1 cellular context compared by ENCODE assay signal in the genomic region with DNA sequence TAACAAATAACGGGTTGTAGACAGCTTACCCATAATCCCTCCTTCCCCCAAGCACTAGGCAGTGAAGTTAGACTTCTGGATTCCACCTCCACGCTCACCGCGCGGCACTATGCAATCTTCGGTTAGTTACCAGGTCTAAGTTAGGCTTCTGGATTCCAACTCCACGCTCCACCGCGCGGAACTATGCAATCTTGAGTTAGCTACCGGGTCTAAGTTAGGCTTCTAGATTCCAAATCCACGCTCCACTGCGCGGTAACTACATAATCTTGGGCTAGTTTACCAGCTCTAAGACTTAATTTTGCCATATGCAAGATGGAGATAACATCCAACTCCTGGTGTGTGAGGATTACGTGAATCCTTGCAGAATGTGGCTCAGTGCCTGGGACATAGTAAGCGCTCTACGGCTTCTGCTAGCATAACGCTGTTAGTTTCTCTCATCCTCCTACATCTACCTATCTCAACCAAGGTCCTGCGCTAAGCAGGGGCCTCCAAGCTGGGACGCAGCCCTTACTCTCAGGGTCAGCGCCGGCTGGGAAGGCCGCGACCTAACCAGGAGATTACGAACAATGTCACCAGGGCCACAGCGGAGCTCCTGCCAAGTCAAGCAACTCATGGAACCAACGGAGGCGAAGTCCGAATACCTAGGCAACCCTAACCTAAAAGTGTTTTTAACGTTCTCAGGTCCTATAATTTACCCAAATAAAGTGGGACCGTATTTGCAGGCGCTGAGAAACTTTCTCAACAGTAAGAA.
TF ChIP-seq lines count a peak whose summit lies in the region.

No MANE protein-coding gene starts in this region.

TF ChIP-seq in HEK293, 187 proteins besides CTCF, POLR2A, EP300 and RAD21 (continued from another document):
- TF ChIP-seq ZNF518A (tag by site-specific recombination; conservative IDR thresholded peaks at IDR 0.05; ENCODE audit: low read depth) (peak; percentile 40; the same call in 1 of the 2 replicates), ZNF610 (tag by site-specific recombination; IDR thresholded peaks at IDR 0.05; ENCODE audit: borderline replicate concordance) (no peak), WT1 (tag by site-specific recombination; IDR thresholded peaks at IDR 0.05) (no peak), ZNF2 (tag by site-specific recombination; IDR thresholded peaks at IDR 0.05) (0 out of 2 replicates have a peak, but pooled peaks have one; percentile 15), ZNF335 (tag by site-specific recombination; conservative IDR thresholded peaks at IDR 0.05) (peak; percentile 98), ZNF600 (tag by site-specific recombination; IDR thresholded peaks at IDR 0.05) (peak; percentile 38; the same call in 1 of the 2 replicates), RBAK (tag by site-specific recombination; IDR thresholded peaks at IDR 0.05) (no peak), ZNF639 (tag by site-specific recombination; IDR thresholded peaks at IDR 0.05) (no peak), ZNF184 (tag by site-specific recombination; IDR thresholded peaks at IDR 0.05) (no peak), PRDM10 (tag by site-specific recombination; IDR thresholded peaks at IDR 0.05) (peak; percentile 93), ZSCAN16 (tag by site-specific recombination; IDR thresholded peaks at IDR 0.05) (no peak), ZNF292 (tag by site-specific recombination; IDR thresholded peaks at IDR 0.05; ENCODE audit: borderline replicate concordance, low read depth) (no peak), YY1 (tag by site-specific recombination; IDR thresholded peaks at IDR 0.05) (0 out of 2 replicates have a peak, but pooled peaks have one; percentile 38), ZNF133 (tag by site-specific recombination; IDR thresholded peaks at IDR 0.05) (no peak), KLF7 (tag by site-specific recombination; IDR thresholded peaks at IDR 0.05; ENCODE audit: borderline replicate concordance) (no peak), ZSCAN4 (tag by site-specific recombination; IDR thresholded peaks at IDR 0.05) (no peak), ZNF521 (tag by site-specific recombination; IDR thresholded peaks at IDR 0.05) (no peak), ZNF555 (tag by site-specific recombination; conservative IDR thresholded peaks at IDR 0.05) (no peak), ZFP69B (tag by site-specific recombination; IDR thresholded peaks at IDR 0.05) (no peak), ZSCAN23 (tag by site-specific recombination; IDR thresholded peaks at IDR 0.05) (no peak)
- TF ChIP-seq, protein P1, sequence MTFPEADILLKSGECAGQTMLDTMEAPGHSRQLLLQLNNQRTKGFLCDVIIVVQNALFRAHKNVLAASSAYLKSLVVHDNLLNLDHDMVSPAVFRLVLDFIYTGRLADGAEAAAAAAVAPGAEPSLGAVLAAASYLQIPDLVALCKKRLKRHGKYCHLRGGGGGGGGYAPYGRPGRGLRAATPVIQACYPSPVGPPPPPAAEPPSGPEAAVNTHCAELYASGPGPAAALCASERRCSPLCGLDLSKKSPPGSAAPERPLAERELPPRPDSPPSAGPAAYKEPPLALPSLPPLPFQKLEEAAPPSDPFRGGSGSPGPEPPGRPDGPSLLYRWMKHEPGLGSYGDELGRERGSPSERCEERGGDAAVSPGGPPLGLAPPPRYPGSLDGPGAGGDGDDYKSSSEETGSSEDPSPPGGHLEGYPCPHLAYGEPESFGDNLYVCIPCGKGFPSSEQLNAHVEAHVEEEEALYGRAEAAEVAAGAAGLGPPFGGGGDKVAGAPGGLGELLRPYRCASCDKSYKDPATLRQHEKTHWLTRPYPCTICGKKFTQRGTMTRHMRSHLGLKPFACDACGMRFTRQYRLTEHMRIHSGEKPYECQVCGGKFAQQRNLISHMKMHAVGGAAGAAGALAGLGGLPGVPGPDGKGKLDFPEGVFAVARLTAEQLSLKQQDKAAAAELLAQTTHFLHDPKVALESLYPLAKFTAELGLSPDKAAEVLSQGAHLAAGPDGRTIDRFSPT (tag by site-specific recombination; IDR thresholded peaks at IDR 0.05): no peak
